Comparison of ENCODE assay signal across 9 cellular contexts in genomic region chr3:109806929-109807328, GRCh38.
DNase-seq lines count a peak whose midpoint lies in the region; ATAC-seq and TF ChIP-seq lines count a peak whose summit lies in the region.
"Had no signal": no experiment of that assay in that cellular context is flagged by ENCODE, and none has a peak within 500 bp of the region (broad histone marks: within the 10 kb centered on the region; RNA-seq: fewer than 3 reads in every experiment).

No MANE protein-coding gene starts in this region.

- H3K9me3 ChIP-seq in MG63: no peaks in the 10 kb centered on the region
- H3K9me3 ChIP-seq: SJSA1 had no signal

- no peaks in the 10 kb centered on the region for H3K36me3 ChIP-seq in MG63
- H3K36me3 ChIP-seq: SJSA1 had no signal

- ATAC-seq in GM18868 (IDR thresholded peaks at IDR 0.05; ENCODE audit: unreplicated experiment): peak; percentile 80
- ATAC-seq in HG03280 (IDR thresholded peaks at IDR 0.05; ENCODE audit: unreplicated experiment): peak; percentile 72
- ATAC-seq in left colon: no peak

- H3K27me3 ChIP-seq in MG63: no peaks in the 10 kb centered on the region
- H3K27me3 ChIP-seq: SJSA1 had no signal

- no peak overlapping the region for H3K4me3 ChIP-seq in epithelial cell of esophagus (ENCODE audit: low read length)
- no peak overlapping the region for H3K4me3 ChIP-seq in MG63
- H3K4me3 ChIP-seq: SJSA1 had no signal

- intact Hi-C loops in posterior cingulate gyrus (cut with DNase I): no loop called here
- intact Hi-C loops in left colon (cut with DNase I, micrococcal nuclease): no loop called here

- DNase-seq in T-helper 22 cell (ENCODE audit: low read depth) (peak; percentile 39), epithelial cell of esophagus (ENCODE audit: low read depth) (peak; percentile 58), posterior cingulate gyrus (no peak), MG63 (no peak), left colon (no peak)
- peak; percentile 2 to 28 (median 4) for DNase-seq in stimulated activated CD4-positive, alpha-beta T cell treated with anti-CD3 and anti-CD28 coated beads, TNF-alpha, amount 100 ng/mL, for 24 hours (ENCODE audit: low read depth in 3 of 3)

- no peak for TF ChIP-seq CTCF in epithelial cell of esophagus (IDR thresholded peaks at IDR 0.05; ENCODE audit: insufficient read depth, low read depth, low read length, missing control alignments)

Comparison
In these comparisons a context has a peak if more than half of its experiments do, and no peak if none do; other contexts are left out.
1. DNase-seq: peak in T-helper 22 cell (single experiment), epithelial cell of esophagus (single experiment) and stimulated activated CD4-positive, alpha-beta T cell treated with anti-CD3 and anti-CD28 coated beads, TNF-alpha, amount 100 ng/mL, for 24 hours (3 of 3); none in posterior cingulate gyrus (0 of 10), MG63 (single experiment) and left colon (0 of 2).